In genomic region chr3:59006791-59007517, GRCh38 we compare ENCODE assay signal across 13 cellular contexts. TPM values are rescaled to one million over a fixed set of nuclear protein-coding genes. Genes with fewer than 3 reads are reported as not detected.
DNase-seq lines count a peak whose midpoint lies in the region; ATAC-seq, FAIRE-seq and TF ChIP-seq lines count a peak whose summit lies in the region.
"Had no signal": no experiment of that assay in that cellular context is flagged by ENCODE, and none has a peak within 500 bp of the region (broad histone marks: within the 10 kb centered on the region; RNA-seq: fewer than 3 reads in every experiment).

No MANE protein-coding gene starts in this region.

- H3K9me3 ChIP-seq in BLaER1 (peaks cover 44% of the 10 kb centered on the region), IMR-90 (ENCODE audit: control insufficient read depth, insufficient read depth, low read length) (no peaks in the 10 kb centered on the region), PC-9 (ENCODE audit: insufficient read depth, low read depth) (no peaks in the 10 kb centered on the region)

- intact Hi-C loops in IMR-90 (cut with micrococcal nuclease) (no loop called here), PC-9 (cut with micrococcal nuclease; ENCODE audit: unreplicated experiment) (no loop called here)
- intact Hi-C loops in activated CD4-positive, alpha-beta T cell treated with anti-CD3 and anti-CD28 coated beads for 36 hours (cut with DNase I, micrococcal nuclease): no loop called here

- H4K8ac ChIP-seq in IMR-90 (ENCODE audit: low read depth in 2 of 2, low read length in 2 of 2): peak overlapping the region in 1 of 2 experiments; percentile 50; a peak in 1 of 4 replicates

- no peaks in the 10 kb centered on the region for H3K27me3 Mint-ChIP-seq in WTC11 (ENCODE audit: low read depth)
- peaks cover 6% of the 10 kb centered on the region for H3K27me3 Mint-ChIP-seq in activated CD4-positive, alpha-beta T cell treated with anti-CD3 and anti-CD28 coated beads for 36 hours
- H3K27me3 Mint-ChIP-seq: activated naive CD4-positive, alpha-beta T cell treated with anti-CD3 and anti-CD28 coated beads, Interleukin-2, amount 10 ng/mL, durations not matched to agents 7 days and 5 days had no signal

- H3K4me1 Mint-ChIP-seq in WTC11: no peaks in the 10 kb centered on the region
- H3K4me1 Mint-ChIP-seq in activated CD4-positive, alpha-beta T cell treated with anti-CD3 and anti-CD28 coated beads for 36 hours: no peaks in the 10 kb centered on the region
- H3K4me1 Mint-ChIP-seq: activated CD4-positive, alpha-beta T cell treated with anti-CD3 and anti-CD28 coated beads, Interleukin-2, amount 10 ng/mL, durations not matched to agents 7 days and 5 days; activated naive CD4-positive, alpha-beta T cell treated with anti-CD3 and anti-CD28 coated beads, Interleukin-2, amount 10 ng/mL, durations not matched to agents 7 days and 5 days had no signal

- H3K4me2 ChIP-seq in BLaER1: peak overlapping the region; percentile 62
- no peak overlapping the region for H3K4me2 ChIP-seq in IMR-90 (ENCODE audit: low read depth, low read length)
- no peak overlapping the region for H3K4me2 ChIP-seq in PC-9

- no peak overlapping the region for H3K23ac ChIP-seq in IMR-90 (ENCODE audit: low read depth, low read length)

- H3K9me2 ChIP-seq in PC-9 (ENCODE audit: insufficient read depth): no peaks in the 10 kb centered on the region

- no peak overlapping the region for H3K18ac ChIP-seq in IMR-90 (ENCODE audit: low read depth, low read length)

- DNase-seq in IMR-90: peak; percentile 76
- DNase-seq in bronchial epithelial cell (ENCODE audit: low read depth): peak; percentile 29
- peak; percentile 47 for DNase-seq in kidney glomerular epithelial cell (lab: John Stamatoyannopoulos, UW)
- no peak for DNase-seq in PC-9
- no peak for DNase-seq in WTC11 (ENCODE audit: low spot score)
- no peak for DNase-seq in NCI-H187 treated with DMSO at 0.1 percent for 48 hours (lab: John Stamatoyannopoulos, UW)
- no peak for DNase-seq in activated CD4-positive, alpha-beta T cell treated with anti-CD3 and anti-CD28 coated beads for 36 hours
- DNase-seq: activated CD4-positive, alpha-beta T cell treated with anti-CD3 and anti-CD28 coated beads, Interleukin-2, amount 10 ng/mL, durations not matched to agents 7 days and 5 days; activated naive CD4-positive, alpha-beta T cell treated with anti-CD3 and anti-CD28 coated beads, Interleukin-2, amount 10 ng/mL, durations not matched to agents 7 days and 5 days; effector memory CD8-positive, alpha-beta T cell had no signal

- CTCF ChIA-PET in IMR-90 (lab: Yijun Ruan, JAX) (interaction anchor here (0.6 kb wide), 1 partner anchor 511 kb away, joined by 3 read pairs; no protein-coding TSS in a partner anchor), PC-9 (lab: Charles Lee) (no interaction called here), WTC11 (lab: Charles Lee) (interaction anchor here (0.6 to 1.6 kb wide), 3 partner anchors 46 to 851 kb away, joined by 4 to 5 read pairs (median 5); no protein-coding TSS in a partner anchor)
- CTCF ChIA-PET in activated CD4-positive, alpha-beta T cell treated with anti-CD3 and anti-CD28 coated beads for 36 hours (lab: Charles Lee): interaction anchor here (0.6 to 1.0 kb wide), 3 partner anchors 31 to 691 kb away, joined by 3 to 4 read pairs (median 3); no protein-coding TSS in a partner anchor

- no peak for TF ChIP-seq RAD21 in IMR-90 (IDR thresholded peaks at IDR 0.05; ENCODE audit: low read length)

- H4K20me1 ChIP-seq in BLaER1 (no peaks in the 10 kb centered on the region), IMR-90 (ENCODE audit: insufficient read depth, low read length) (no peaks in the 10 kb centered on the region), PC-9 (ENCODE audit: insufficient read depth) (no peaks in the 10 kb centered on the region)

- H3K9me1 ChIP-seq in IMR-90 (ENCODE audit: insufficient read depth, low read length): no peaks in the 10 kb centered on the region

- H2BK5ac ChIP-seq in IMR-90 (ENCODE audit: low read depth, low read length, poor library complexity, severe bottlenecking): no peak overlapping the region

- no peak for TF ChIP-seq POLR2A in IMR-90 (IDR thresholded peaks at IDR 0.05; ENCODE audit: low read depth, low read length)

- peaks cover 41% of the 10 kb centered on the region for H3K36me3 ChIP-seq in BLaER1
- no peaks in the 10 kb centered on the region for H3K36me3 ChIP-seq in IMR-90 (ENCODE audit: control insufficient read depth, insufficient read depth, low read length)
- H3K36me3 ChIP-seq in bronchial epithelial cell (ENCODE audit: control insufficient read depth, insufficient read depth, low read length): peaks cover 2% of the 10 kb centered on the region
- no peaks in the 10 kb centered on the region for H3K36me3 ChIP-seq in PC-9 (ENCODE audit: low read depth)

- H3K4ac ChIP-seq in IMR-90 (ENCODE audit: low read depth, low read length): no peak overlapping the region

- BruUV-seq in IMR-90 (replicated peaks; lab: Mats Ljungman, UMichigan) (no TSS peak), PC-9 (replicated peaks; lab: Mats Ljungman, UMichigan) (no TSS peak)

- no peak overlapping the region for H3K56ac ChIP-seq in IMR-90 (ENCODE audit: extremely low read depth, insufficient read depth, low read length)

- no peak overlapping the region for H3K27ac Mint-ChIP-seq in WTC11
- no peak overlapping the region for H3K27ac Mint-ChIP-seq in activated CD4-positive, alpha-beta T cell treated with anti-CD3 and anti-CD28 coated beads for 36 hours
- H3K27ac Mint-ChIP-seq: activated CD4-positive, alpha-beta T cell treated with anti-CD3 and anti-CD28 coated beads, Interleukin-2, amount 10 ng/mL, durations not matched to agents 7 days and 5 days; activated naive CD4-positive, alpha-beta T cell treated with anti-CD3 and anti-CD28 coated beads, Interleukin-2, amount 10 ng/mL, durations not matched to agents 7 days and 5 days; effector memory CD8-positive, alpha-beta T cell; stimulated activated naive CD8-positive, alpha-beta T cell treated with anti-CD3 and anti-CD28 coated beads, Interleukin-15, Interleukin-2, amounts not matched to agents 100 ng/mL and 50 ng/mL, for 24 hours had no signal

- peak overlapping the region; percentile 39 for H2AK9ac ChIP-seq in IMR-90 (replicated peaks; ENCODE audit: low read depth, low read length, poor library complexity)

- no peak overlapping the region for H4K5ac ChIP-seq in IMR-90 (ENCODE audit: low read depth, low read length)

- no peak overlapping the region for H2BK15ac ChIP-seq in IMR-90 (ENCODE audit: low read depth, low read length)

- H3K4me3 Mint-ChIP-seq in WTC11: no peak overlapping the region
- no peak overlapping the region for H3K4me3 Mint-ChIP-seq in activated CD4-positive, alpha-beta T cell treated with anti-CD3 and anti-CD28 coated beads for 36 hours
- H3K4me3 Mint-ChIP-seq: activated CD4-positive, alpha-beta T cell treated with anti-CD3 and anti-CD28 coated beads, Interleukin-2, amount 10 ng/mL, durations not matched to agents 7 days and 5 days; activated naive CD4-positive, alpha-beta T cell treated with anti-CD3 and anti-CD28 coated beads, Interleukin-2, amount 10 ng/mL, durations not matched to agents 7 days and 5 days; effector memory CD8-positive, alpha-beta T cell; stimulated activated naive CD8-positive, alpha-beta T cell treated with anti-CD3 and anti-CD28 coated beads, Interleukin-15, Interleukin-2, amounts not matched to agents 100 ng/mL and 50 ng/mL, for 24 hours had no signal

- H3K4me3 ChIP-seq in BLaER1 (no peak overlapping the region), IMR-90 (ENCODE audit: insufficient read depth, low read depth, low read length) (no peak overlapping the region), bronchial epithelial cell (ENCODE audit: low read depth, low read length) (no peak overlapping the region), PC-9 (no peak overlapping the region)

- no peaks in the 10 kb centered on the region; the same call in 1 of the 2 replicates for H3K36me3 Mint-ChIP-seq in WTC11
- no peaks in the 10 kb centered on the region for H3K36me3 Mint-ChIP-seq in activated CD4-positive, alpha-beta T cell treated with anti-CD3 and anti-CD28 coated beads for 36 hours (ENCODE audit: low read depth)
- H3K36me3 Mint-ChIP-seq: activated naive CD4-positive, alpha-beta T cell treated with anti-CD3 and anti-CD28 coated beads, Interleukin-2, amount 10 ng/mL, durations not matched to agents 7 days and 5 days had no signal

- H2BK120ac ChIP-seq in IMR-90 (ENCODE audit: low read depth, low read length): no peak overlapping the region; the same call in 1 of the 2 replicates

- peaks cover 7% of the 10 kb centered on the region for H3K9me3 Mint-ChIP-seq in WTC11
- H3K9me3 Mint-ChIP-seq in activated CD4-positive, alpha-beta T cell treated with anti-CD3 and anti-CD28 coated beads for 36 hours (ENCODE audit: low read depth): no peaks in the 10 kb centered on the region
- H3K9me3 Mint-ChIP-seq: stimulated activated naive CD8-positive, alpha-beta T cell treated with anti-CD3 and anti-CD28 coated beads, Interleukin-15, Interleukin-2, amounts not matched to agents 100 ng/mL and 50 ng/mL, for 24 hours had no signal

- peaks cover 31% of the 10 kb centered on the region for H3K4me1 ChIP-seq in BLaER1
- H3K4me1 ChIP-seq in IMR-90 (ENCODE audit: control insufficient read depth, insufficient read depth, low read length): peaks cover 3% of the 10 kb centered on the region; the same call in 1 of the 2 replicates
- no peaks in the 10 kb centered on the region for H3K4me1 ChIP-seq in PC-9 (replicated peaks; ENCODE audit: insufficient read depth)

- H3K79me1 ChIP-seq in IMR-90 (ENCODE audit: low read depth in 1 of 2, low read length in 2 of 2): no peaks in the 10 kb centered on the region

- peak; percentile 89 for ATAC-seq in IMR-90 (ENCODE audit: low read depth)
- no peak for ATAC-seq in WTC11
- no peak for ATAC-seq in activated CD4-positive, alpha-beta T cell treated with anti-CD3 and anti-CD28 coated beads for 36 hours
- ATAC-seq: effector memory CD8-positive, alpha-beta T cell had no signal

- H3K9ac ChIP-seq in BLaER1 (no peak overlapping the region), IMR-90 (ENCODE audit: low read depth, low read length) (no peak overlapping the region)

- no peak overlapping the region for H4K91ac ChIP-seq in IMR-90 (ENCODE audit: insufficient read depth, low read depth, low read length)

- no peaks in the 10 kb centered on the region for H3F3A ChIP-seq in PC-9 (ENCODE audit: insufficient read depth, low read depth)

- no peak overlapping the region; the same call in 1 of the 2 replicates for H2AK5ac ChIP-seq in IMR-90 (ENCODE audit: low read depth, low read length)

- peak overlapping the region; percentile 88 for H2AFZ ChIP-seq in IMR-90 (replicated peaks; ENCODE audit: low read length, poor library complexity)
- H2AFZ ChIP-seq in PC-9: no peak overlapping the region

- H3K14ac ChIP-seq in IMR-90 (replicated peaks; ENCODE audit: low read depth, low read length): peak overlapping the region; percentile 62

- in situ Hi-C loops in IMR-90 (cut with MboI; ENCODE audit: low sequenced_read_pairs): no loop called here

- WGBS in IMR-90 (ENCODE audit: extremely low coverage in 2 of 2, insufficient read length in 1 of 2), 2 experiments: 86% methylated on average over 1 of the region's 6 CpGs; no CpG with 5 or more reads in 1 of the 2 experiments

- no peak for FAIRE-seq in bronchial epithelial cell (lab: Jason Lieb, UNC)
- FAIRE-seq: HTR-8/SVneo had no signal

- no peaks in the 10 kb centered on the region for H3K79me2 ChIP-seq in PC-9 (ENCODE audit: low read depth)

- no peak overlapping the region for H2BK20ac ChIP-seq in IMR-90 (ENCODE audit: low read depth, low read length)

- peak overlapping the region; percentile 14; the same call in 1 of the 2 replicates for H3K27ac ChIP-seq in BLaER1
- no peak overlapping the region for H3K27ac ChIP-seq in IMR-90 (ENCODE audit: insufficient read depth, low read length)
- H3K27ac ChIP-seq in PC-9: no peak overlapping the region

- dilution Hi-C loops in IMR-90 (cut with HindIII; ENCODE audit: low sequenced_read_pairs, unreplicated experiment): no loop called here

- POLR2A ChIA-PET in IMR-90 (lab: Charles Lee; ENCODE audit: unreplicated experiment) (no interaction called here), PC-9 (lab: Charles Lee; ENCODE audit: unreplicated experiment) (interaction anchor here (0.5 kb wide), 1 partner anchor 361 kb away, joined by 3 read pairs; no protein-coding TSS in a partner anchor), WTC11 (lab: Charles Lee) (no interaction called here)
- POLR2A ChIA-PET in activated CD4-positive, alpha-beta T cell treated with anti-CD3 and anti-CD28 coated beads for 36 hours (lab: Charles Lee): no interaction called here

- TF ChIP-seq CTCF in IMR-90 (conservative IDR thresholded peaks at IDR 0.05; ENCODE audit: low read depth, low read length): no peak
- no peak for TF ChIP-seq CTCF in bronchial epithelial cell (IDR thresholded peaks at IDR 0.05; ENCODE audit: insufficient read depth, low read length, severe bottlenecking)
- TF ChIP-seq CTCF in PC-9 (conservative IDR thresholded peaks at IDR 0.05): no peak
- no peak for TF ChIP-seq CTCF in WTC11 (IDR thresholded peaks at IDR 0.05)

- H3K27me3 ChIP-seq in BLaER1: no peaks in the 10 kb centered on the region
- no peaks in the 10 kb centered on the region for H3K27me3 ChIP-seq in IMR-90 (ENCODE audit: control insufficient read depth, insufficient read depth, low read length)
- H3K27me3 ChIP-seq in bronchial epithelial cell (ENCODE audit: control insufficient read depth, insufficient read depth, low read length): no peaks in the 10 kb centered on the region
- H3K27me3 ChIP-seq in PC-9 (ENCODE audit: insufficient read depth, low read depth): no peaks in the 10 kb centered on the region

RNA-seq across cellular contexts. Expression of gene CFAP20DC, which starts 42.9 kb away (rescaled TPM):
- total RNA-seq in IMR-90 (2012; rRNA removed): 1.6 and 2.8 TPM in 2 replicates
- polyA plus RNA-seq in IMR-90 (2012; rRNA removed): 0.96 and 1.2 TPM in 2 replicates
- 0.32 and 0.40 TPM in 2 replicates for polyA plus RNA-seq in IMR-90 (2012; cell fraction: cytosol; rRNA removed)
- polyA plus RNA-seq in IMR-90 (2012; cell fraction: nucleus; rRNA removed; ENCODE audit: low replicate concordance): 0.33 and 1.8 TPM in 2 replicates
- total RNA-seq in bronchial epithelial cell: 6.7 and 6.8 TPM in 2 replicates
- total RNA-seq in PC-9 (2021): 6.7 and 7.1 TPM in 2 replicates
- 4.9 to 6.1 TPM (median 5.7 TPM) in 3 replicates for total RNA-seq in WTC11 (2021)
- 1 to 10 TPM; 2.7 to 3.5 TPM for total RNA-seq in activated CD4-positive, alpha-beta T cell treated with anti-CD3 and anti-CD28 coated beads for 36 hours

Comparison
In these comparisons a context has a peak if more than half of its experiments do, and no peak if none do; other contexts are left out.
1. DNase-seq: peak in IMR-90 (single experiment), bronchial epithelial cell (single experiment) and kidney glomerular epithelial cell (single experiment); none in PC-9 (0 of 2), WTC11 (single experiment), NCI-H187 treated with DMSO at 0.1 percent for 48 hours (single experiment) and activated CD4-positive, alpha-beta T cell treated with anti-CD3 and anti-CD28 coated beads for 36 hours (single experiment).